Comparison of ENCODE assay signal across 8 cellular contexts in the genomic region with DNA sequence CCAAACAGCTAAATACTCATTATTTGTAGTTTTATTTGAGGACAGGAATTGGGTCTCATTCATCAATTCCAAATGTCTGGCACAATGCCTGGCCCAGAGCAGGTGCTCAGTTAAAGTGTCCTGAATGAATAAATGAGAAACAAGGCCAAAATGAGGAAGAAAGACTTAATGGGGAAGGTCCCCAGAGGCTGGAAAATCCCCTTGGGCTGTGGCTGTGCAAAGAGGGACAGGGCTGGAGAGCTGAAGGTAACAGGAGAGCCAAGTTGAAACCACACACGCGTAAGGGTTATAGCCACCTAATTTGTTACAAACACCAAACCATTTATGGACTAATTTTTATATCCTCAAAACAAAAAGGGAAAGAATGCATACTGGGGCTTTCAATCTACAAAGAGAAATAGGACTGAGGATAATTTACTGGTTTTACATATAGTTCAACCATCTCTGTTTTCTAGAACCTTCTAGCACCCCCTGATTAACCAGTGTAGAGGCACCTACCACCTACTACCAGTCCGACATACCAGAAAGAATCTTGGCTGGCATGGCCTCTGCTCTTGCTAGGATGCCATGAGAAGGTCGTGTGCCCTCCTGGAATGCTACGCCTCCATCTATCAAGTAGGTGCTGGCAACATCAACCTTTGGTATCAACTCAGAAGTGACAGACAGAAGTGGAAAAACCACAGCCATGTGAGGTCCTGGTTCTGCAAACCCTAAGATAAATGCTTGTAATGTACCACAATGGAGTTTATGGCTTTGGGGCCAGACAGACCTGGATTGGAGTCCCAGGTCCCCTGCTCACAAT. TPM values are rescaled to one million over a fixed set of nuclear protein-coding genes. Genes with fewer than 3 reads are reported as not detected.
DNase-seq lines count a peak whose midpoint lies in the region; FAIRE-seq and TF ChIP-seq lines count a peak whose summit lies in the region.

No MANE protein-coding gene starts in this region.

- H3K36me3 ChIP-seq in HUES6 (ENCODE audit: control insufficient read depth, insufficient read depth, low read length), result peaks cover 6% of the 10 kb centered on the region
- H3K36me3 ChIP-seq in neutrophil, result peaks cover 30% of the 10 kb centered on the region

- H3K27me3 Mint-ChIP-seq in chondrocyte (ENCODE audit: low read depth), result no peaks in the 10 kb centered on the region

- H3K27ac Mint-ChIP-seq in chondrocyte (ENCODE audit: unreplicated experiment), result peak overlapping the region; percentile 95

- H3K27me3 ChIP-seq in HUES6 (ENCODE audit: control insufficient read depth, insufficient read depth, low read length), result no peaks in the 10 kb centered on the region
- no peaks in the 10 kb centered on the region for H3K27me3 ChIP-seq in neutrophil

- no peak for TF ChIP-seq POLR2A in GM12891 (IDR thresholded peaks at IDR 0.05; ENCODE audit: low read depth, low read length)

- H3K9me3 ChIP-seq in HUES6 (ENCODE audit: control insufficient read depth, insufficient read depth, low read depth, low read length) (no peaks in the 10 kb centered on the region), neutrophil (no peaks in the 10 kb centered on the region)

- H3K27ac ChIP-seq in HUES6 (ENCODE audit: low read depth, low read length), result peak overlapping the region; percentile 30; the same call in 1 of the 2 replicates
- peak overlapping the region; percentile 91 for H3K27ac ChIP-seq in neutrophil

- H3K4me1 ChIP-seq in HUES6 (ENCODE audit: control insufficient read depth, insufficient read depth, low read length), result peaks cover 81% of the 10 kb centered on the region
- H3K4me1 ChIP-seq in neutrophil (ENCODE audit: control insufficient read depth in 1 of 2, insufficient read depth in 1 of 2, low read depth in 1 of 2, low read length in 1 of 2), result peaks cover 97 to 98% of the 10 kb centered on the region in 2 experiments

- FAIRE-seq in GM12891 (lab: Jason Lieb, UNC) (peak; percentile 76), D721Med (lab: Jason Lieb, UNC) (no peak)

- H3K4me3 ChIP-seq in HUES6 (ENCODE audit: low read depth, low read length) (no peak overlapping the region), neutrophil (ENCODE audit: low read depth in 1 of 2, low read length in 1 of 2) (peak overlapping the region in 1 of 2 experiments; percentile 17)

- TF ChIP-seq CTCF in chondrocyte (IDR thresholded peaks at IDR 0.05) (no peak), neutrophil (IDR thresholded peaks at IDR 0.05) (no peak), D721Med (IDR thresholded peaks at IDR 0.05; ENCODE audit: insufficient read depth, missing control alignments) (no peak)

- peaks cover 99% of the 10 kb centered on the region for H3K4me1 Mint-ChIP-seq in chondrocyte (ENCODE audit: low read depth)

- no peak overlapping the region for H3K9ac ChIP-seq in HUES6 (ENCODE audit: low read length)

- no peak overlapping the region for H3K4me3 Mint-ChIP-seq in chondrocyte (ENCODE audit: unreplicated experiment)

- H3K9me3 Mint-ChIP-seq in chondrocyte (ENCODE audit: low read depth), result no peaks in the 10 kb centered on the region

- intact Hi-C loops in head of caudate nucleus (cut with DNase I), result no loop called here

- no peak for DNase-seq in GM12891 (ENCODE audit: insufficient read length, low spot score)
- DNase-seq in chondrocyte (ENCODE audit: low spot score), result no peak
- no peak for DNase-seq in NCI-H526 treated with DMSO at 0.1 percent for 48 hours (lab: John Stamatoyannopoulos, UW)
- DNase-seq in head of caudate nucleus, result no peak
- DNase-seq in DMS 273 treated with DMSO at 0.1 percent for 48 hours (lab: John Stamatoyannopoulos, UW), result no peak
- DNase-seq in D721Med (ENCODE audit: insufficient read length, low spot score), result no peak

- peaks cover 20% of the 10 kb centered on the region for H3K36me3 Mint-ChIP-seq in chondrocyte (ENCODE audit: low read depth)

TF ChIP-seq in GM12891, 5 proteins besides CTCF, POLR2A, EP300 and RAD21:
- TF ChIP-seq SPI1 (IDR thresholded peaks at IDR 0.05; ENCODE audit: low read depth, low read length) (peak; percentile 48), POLR2AphosphoS5 (IDR thresholded peaks at IDR 0.05; ENCODE audit: low read depth, low read length) (no peak)

RNA-seq across cellular contexts. Expression of a gene that starts 28.4 kb away (rescaled TPM):
- polyA plus RNA-seq in GM12891 (2012; ENCODE audit: low read depth, missing spikeins), result 164 TPM
- 1,046 to 1,908 TPM (median 1,853 TPM) in 3 replicates for total RNA-seq in chondrocyte
